Comparison of ENCODE assay signal across 8 cellular contexts in genomic region chr17:10119203-10120112, GRCh38.
DNase-seq lines count a peak whose midpoint lies in the region; ATAC-seq, FAIRE-seq and TF ChIP-seq lines count a peak whose summit lies in the region.

No MANE protein-coding gene starts in this region.

- no peaks in the 10 kb centered on the region for H3K36me3 Mint-ChIP-seq in activated CD8-positive, alpha-beta memory T cell treated with anti-CD3 and anti-CD28 coated beads, Interleukin-2, amount 10 ng/mL, durations not matched to agents 7 days and 5 days
- H3K36me3 Mint-ChIP-seq in T-helper 1 cell treated with Interleukin-12 subunit alpha and Interleukin-12 subunit beta and Interleukin-4 antibody, amounts not matched to agents 30 μg/mL and 1 μg/mL, for 36 hours (ENCODE audit: low read depth) = no peaks in the 10 kb centered on the region
- H3K36me3 Mint-ChIP-seq in type B pancreatic cell = no peaks in the 10 kb centered on the region

- H3K36me3 ChIP-seq in keratinocyte (ENCODE audit: control insufficient read depth in 2 of 2, extremely low read depth in 1 of 2, insufficient read depth in 2 of 2, low read length in 2 of 2) = no peaks in the 10 kb centered on the region

- no peaks in the 10 kb centered on the region for H4K20me1 ChIP-seq in keratinocyte (ENCODE audit: control insufficient read depth, extremely low read depth, insufficient read depth, low read length)

- H3K4me3 ChIP-seq in keratinocyte (ENCODE audit: control insufficient read depth in 2 of 3, extremely low read depth in 1 of 3, insufficient read depth in 2 of 3, low read depth in 1 of 3, low read length in 3 of 3) (no peak overlapping the region), foreskin fibroblast (ENCODE audit: low read depth in 1 of 2, low read length in 2 of 2) (no peak overlapping the region)

- dilution Hi-C loops in keratinocyte (cut with MboI; ENCODE audit: extremely low pct_ligation_motif_present, low sequenced_read_pairs) = no loop called here

- no peak overlapping the region for H3K27ac ChIP-seq in keratinocyte (ENCODE audit: control insufficient read depth, insufficient read depth, low read length)

- H3K9me3 ChIP-seq in keratinocyte (ENCODE audit: control insufficient read depth, low read depth, low read length) = no peaks in the 10 kb centered on the region

- no peak for ATAC-seq in activated CD8-positive, alpha-beta memory T cell treated with anti-CD3 and anti-CD28 coated beads, Interleukin-2, amount 10 ng/mL, durations not matched to agents 7 days and 5 days

- H3K4me1 ChIP-seq in keratinocyte (ENCODE audit: control insufficient read depth, extremely low read depth, insufficient read depth, low read length) = peaks cover 21% of the 10 kb centered on the region

- CTCF ChIA-PET in activated CD8-positive, alpha-beta memory T cell treated with anti-CD3 and anti-CD28 coated beads, Interleukin-2, amount 10 ng/mL, durations not matched to agents 7 days and 5 days (lab: Charles Lee) = no interaction called here

- H3K9me1 ChIP-seq in keratinocyte (ENCODE audit: control insufficient read depth, extremely low read depth, insufficient read depth, low read length) = no peaks in the 10 kb centered on the region

- no peaks in the 10 kb centered on the region for H3K79me2 ChIP-seq in keratinocyte (ENCODE audit: control insufficient read depth, insufficient read depth, low read length)

- H3K9me3 Mint-ChIP-seq in activated CD8-positive, alpha-beta memory T cell treated with anti-CD3 and anti-CD28 coated beads, Interleukin-2, amount 10 ng/mL, durations not matched to agents 7 days and 5 days (ENCODE audit: low read depth) = no peaks in the 10 kb centered on the region
- H3K9me3 Mint-ChIP-seq in T-helper 1 cell treated with Interleukin-12 subunit alpha and Interleukin-12 subunit beta and Interleukin-4 antibody, amounts not matched to agents 30 μg/mL and 1 μg/mL, for 36 hours = no peaks in the 10 kb centered on the region
- peaks cover 10% of the 10 kb centered on the region for H3K9me3 Mint-ChIP-seq in type B pancreatic cell

- TF ChIP-seq CTCF in keratinocyte (optimal IDR thresholded peaks at IDR 0.05 in 1 of 3, IDR thresholded peaks at IDR 0.05 in 1 of 3, conservative IDR thresholded peaks at IDR 0.05 in 1 of 3; ENCODE audit: extremely low read depth in 1 of 3, insufficient read depth in 2 of 3, low read length in 3 of 3) (peak in 1 of 3 experiments; percentile 19), type B pancreatic cell (conservative IDR thresholded peaks at IDR 0.05) (no peak), foreskin fibroblast (IDR thresholded peaks at IDR 0.05; ENCODE audit: low read depth, low read length) (no peak)

- peak; percentile 71 for FAIRE-seq in keratinocyte (lab: Jason Lieb, UNC)

- H3K9ac ChIP-seq in keratinocyte (ENCODE audit: control insufficient read depth, extremely low read depth, insufficient read depth, low read length) = no peak overlapping the region

- peak overlapping the region; percentile 31 for H3K27ac Mint-ChIP-seq in activated CD8-positive, alpha-beta memory T cell treated with anti-CD3 and anti-CD28 coated beads, Interleukin-2, amount 10 ng/mL, durations not matched to agents 7 days and 5 days
- H3K27ac Mint-ChIP-seq in T-helper 1 cell treated with Interleukin-12 subunit alpha and Interleukin-12 subunit beta and Interleukin-4 antibody, amounts not matched to agents 30 μg/mL and 1 μg/mL, for 36 hours = no peak overlapping the region
- peak overlapping the region; percentile 79 for H3K27ac Mint-ChIP-seq in type B pancreatic cell

- peaks cover 3% of the 10 kb centered on the region for H3K27me3 Mint-ChIP-seq in activated CD8-positive, alpha-beta memory T cell treated with anti-CD3 and anti-CD28 coated beads, Interleukin-2, amount 10 ng/mL, durations not matched to agents 7 days and 5 days
- H3K27me3 Mint-ChIP-seq in T-helper 1 cell treated with Interleukin-12 subunit alpha and Interleukin-12 subunit beta and Interleukin-4 antibody, amounts not matched to agents 30 μg/mL and 1 μg/mL, for 36 hours (ENCODE audit: low read depth) = peaks cover 1% of the 10 kb centered on the region
- peaks cover 45% of the 10 kb centered on the region for H3K27me3 Mint-ChIP-seq in type B pancreatic cell

- H3K4me3 Mint-ChIP-seq in activated CD8-positive, alpha-beta memory T cell treated with anti-CD3 and anti-CD28 coated beads, Interleukin-2, amount 10 ng/mL, durations not matched to agents 7 days and 5 days = no peak overlapping the region
- peak overlapping the region; percentile 27 for H3K4me3 Mint-ChIP-seq in T-helper 1 cell treated with Interleukin-12 subunit alpha and Interleukin-12 subunit beta and Interleukin-4 antibody, amounts not matched to agents 30 μg/mL and 1 μg/mL, for 36 hours
- H3K4me3 Mint-ChIP-seq in type B pancreatic cell = peak overlapping the region; percentile 69

- H3K27me3 ChIP-seq in keratinocyte (ENCODE audit: control insufficient read depth, extremely low read depth, insufficient read depth, low read length) = peaks cover 3% of the 10 kb centered on the region

- DNase-seq in activated CD8-positive, alpha-beta memory T cell treated with anti-CD3 and anti-CD28 coated beads, Interleukin-2, amount 10 ng/mL, durations not matched to agents 7 days and 5 days = peak; percentile 44
- DNase-seq in activated CD8-positive, alpha-beta memory T cell treated with anti-CD3 and anti-CD28 coated beads, Interleukin-2, amount 50 U/mL, for 4 hours = no peak
- peak; percentile 30 for DNase-seq in keratinocyte (ENCODE audit: low read depth, low spot score)
- no peak for DNase-seq in type B pancreatic cell (ENCODE audit: extremely low spot score, unreplicated experiment)
- no peak for DNase-seq in epidermal melanocyte (ENCODE audit: insufficient read length, low spot score)
- no peak for DNase-seq in foreskin fibroblast
- DNase-seq in NCI-H82 (lab: John Stamatoyannopoulos, UW) = no peak

- no peak overlapping the region for H2AFZ ChIP-seq in keratinocyte (ENCODE audit: control insufficient read depth, low read length)

- H3K4me1 Mint-ChIP-seq in activated CD8-positive, alpha-beta memory T cell treated with anti-CD3 and anti-CD28 coated beads, Interleukin-2, amount 10 ng/mL, durations not matched to agents 7 days and 5 days = peaks cover 51% of the 10 kb centered on the region
- H3K4me1 Mint-ChIP-seq in T-helper 1 cell treated with Interleukin-12 subunit alpha and Interleukin-12 subunit beta and Interleukin-4 antibody, amounts not matched to agents 30 μg/mL and 1 μg/mL, for 36 hours (ENCODE audit: low read depth) = peaks cover 23% of the 10 kb centered on the region
- H3K4me1 Mint-ChIP-seq in type B pancreatic cell (ENCODE audit: unreplicated experiment) = peaks cover 35% of the 10 kb centered on the region

- H3K4me2 ChIP-seq in keratinocyte (ENCODE audit: control insufficient read depth, extremely low read depth, insufficient read depth, low read depth, low read length) = peak overlapping the region; percentile 12

Comparison
In these comparisons a context has a peak if more than half of its experiments do, and no peak if none do; other contexts are left out.
1. DNase-seq: peak in activated CD8-positive, alpha-beta memory T cell treated with anti-CD3 and anti-CD28 coated beads, Interleukin-2, amount 10 ng/mL, durations not matched to agents 7 days and 5 days (single experiment) and keratinocyte (single experiment); none in activated CD8-positive, alpha-beta memory T cell treated with anti-CD3 and anti-CD28 coated beads, Interleukin-2, amount 50 U/mL, for 4 hours (single experiment), type B pancreatic cell (single experiment), epidermal melanocyte (single experiment), foreskin fibroblast (0 of 2) and NCI-H82 (single experiment).